13 cellular contexts compared by ENCODE assay signal in genomic region chr10:99834410-99834809, GRCh38. TPM values are rescaled to one million over a fixed set of nuclear protein-coding genes. Genes with fewer than 3 reads are reported as not detected.
DNase-seq lines count a peak whose midpoint lies in the region; ATAC-seq, FAIRE-seq and TF ChIP-seq lines count a peak whose summit lies in the region.
"Had no signal": no experiment of that assay in that cellular context is flagged by ENCODE, and none has a peak within 500 bp of the region (broad histone marks: within the 10 kb centered on the region; RNA-seq: fewer than 3 reads in every experiment).

No MANE protein-coding gene starts in this region.

- H3K4me3 ChIP-seq in A549 (no peak overlapping the region), RWPE2 (ENCODE audit: severe bottlenecking) (no peak overlapping the region), fibroblast of pulmonary artery (replicated peaks; ENCODE audit: low read depth, low read length) (no peak overlapping the region)
- H3K4me3 ChIP-seq: transverse colon had no signal

- H3K27ac ChIP-seq in A549 (peak overlapping the region; percentile 71 to 78), RWPE2 (ENCODE audit: poor library complexity, severe bottlenecking) (peak overlapping the region; percentile 68)
- H3K27ac ChIP-seq: transverse colon had no signal

- no peaks in the 10 kb centered on the region for H3K36me3 ChIP-seq in RWPE2 (ENCODE audit: low read depth)
- H3K36me3 ChIP-seq: transverse colon had no signal

- DNase-seq in A549 (ENCODE audit: low read depth in 1 of 2, low spot score in 1 of 2) (peak; percentile 89 to 92), EH (ENCODE audit: low read depth) (peak; percentile 91), RWPE2 (ENCODE audit: low spot score) (peak; percentile 68), fibroblast of pulmonary artery (ENCODE audit: low read depth) (peak; percentile 48), NCI-H1417 treated with DMSO at 0.1 percent for 48 hours (lab: John Stamatoyannopoulos, UW) (no peak)
- DNase-seq: head of caudate nucleus, NCI-H1092 treated with DMSO at 0.1 percent for 48 hours, NCI-H69, retina, transverse colon had no signal

- peak; percentile 98 for FAIRE-seq in A549 (lab: Jason Lieb, UNC)

- ATAC-seq in A549 (peak; percentile 91 to 93), RWPE2 (ENCODE audit: low read depth) (peak; percentile 99), HG02763 (IDR thresholded peaks at IDR 0.05; ENCODE audit: unreplicated experiment) (no peak), GM19452 (IDR thresholded peaks at IDR 0.05; ENCODE audit: unreplicated experiment) (no peak), GM18907 (IDR thresholded peaks at IDR 0.05; ENCODE audit: unreplicated experiment) (no peak)

- TF ChIP-seq CTCF in A549 (IDR thresholded peaks at IDR 0.05) (no peak), RWPE2 (IDR thresholded peaks at IDR 0.05; ENCODE audit: poor library complexity, severe bottlenecking) (no peak), fibroblast of pulmonary artery (IDR thresholded peaks at IDR 0.05; ENCODE audit: low read length, missing control alignments) (no peak)

- TF ChIP-seq RAD21 in A549 (conservative IDR thresholded peaks at IDR 0.05 in 1 of 2, IDR thresholded peaks at IDR 0.05 in 1 of 2): no peak

- 22% methylated on average over 4 of the region's 4 CpGs for WGBS in A549 (ENCODE audit: missing lambda C conversion rate)

- POLR2A ChIA-PET in A549 (lab: Yijun Ruan, JAX): interaction anchor here (0.9 kb wide), 1 partner anchor 102 kb away, joined by 3 read pairs; the partner anchor contains the start of genes COX15 and CUTC

- no peak for TF ChIP-seq EP300 in A549 (IDR thresholded peaks at IDR 0.05)

- H3K9me3 ChIP-seq in A549 (no peaks in the 10 kb centered on the region), RWPE2 (ENCODE audit: severe bottlenecking) (no peaks in the 10 kb centered on the region)
- H3K9me3 ChIP-seq: transverse colon had no signal

- H3K27me3 ChIP-seq in RWPE2 (ENCODE audit: insufficient read depth, poor library complexity, severe bottlenecking): no peaks in the 10 kb centered on the region
- H3K27me3 ChIP-seq: transverse colon had no signal

- no peak for TF ChIP-seq POLR2A in A549 (IDR thresholded peaks at IDR 0.05; ENCODE audit: low read length)

- H3K4me1 ChIP-seq in A549 (peaks cover 67% of the 10 kb centered on the region), RWPE2 (ENCODE audit: insufficient read depth, poor library complexity, severe bottlenecking) (peaks cover 12% of the 10 kb centered on the region)
- H3K4me1 ChIP-seq: transverse colon had no signal

- H3K4me2 ChIP-seq in A549: peak overlapping the region; percentile 50

- CTCF ChIA-PET in A549 (lab: Yijun Ruan, JAX): interaction anchor here (0.7 to 4.6 kb wide), 3 partner anchors 11 to 102 kb away, joined by 3 to 47 read pairs (median 6); partner anchors contain the start of genes COX15 and CUTC

TF ChIP-seq in A549, 52 proteins besides CTCF, POLR2A, EP300 and RAD21:
- TF ChIP-seq JUN (IDR thresholded peaks at IDR 0.05) (peak in 1 of 2 experiments; percentile 53; a peak in 2 of 5 replicates), JUNB (IDR thresholded peaks at IDR 0.05) (peak; percentile 56), GATA3 (IDR thresholded peaks at IDR 0.05; ENCODE audit: borderline replicate concordance) (peak; percentile 24; the same call in 1 of the 2 replicates), MAFK (IDR thresholded peaks at IDR 0.05; ENCODE audit: partially characterized antibody) (peak; percentile 95), HOXB13 (CRISPR knock-in tag; IDR thresholded peaks at IDR 0.05; ENCODE audit: low read depth) (no peak), USF2 (IDR thresholded peaks at IDR 0.05) (0 out of 2 replicates have a peak, but pooled peaks have one; percentile 1), ATOH8 (CRISPR knock-in tag; IDR thresholded peaks at IDR 0.05; ENCODE audit: low read depth) (no peak), MAX (IDR thresholded peaks at IDR 0.05) (peak; percentile 46; the same call in 1 of the 2 replicates), NFE2L2 (conservative IDR thresholded peaks at IDR 0.05; ENCODE audit: low read length) (peak; percentile 54), CBX2 (IDR thresholded peaks at IDR 0.05; ENCODE audit: borderline replicate concordance, low read depth) (no peak), FOSL2 (IDR thresholded peaks at IDR 0.05) (peak; percentile 42; the same call in 1 of the 2 replicates), FOSL2 (CRISPR knock-in tag; IDR thresholded peaks at IDR 0.05) (peak; percentile 84), CEBPB (IDR thresholded peaks at IDR 0.05) (0 out of 4 replicates have a peak, but pooled peaks of 1 of the 2 experiments have one; percentile 7), HOXB5 (CRISPR knock-in tag; IDR thresholded peaks at IDR 0.05) (peak; percentile 15; the same call in 1 of the 2 replicates)

RNA-seq across cellular contexts. Expression of gene ABCC2, which starts 52.0 kb away (rescaled TPM):
- polyA plus RNA-seq in A549 (2011; rRNA removed): 369 and 431 TPM in 2 replicates
- polyA plus RNA-seq in A549 (2012; cell fraction: cytosol; rRNA removed): 170 and 173 TPM in 2 replicates
- 487 and 726 TPM in 2 replicates for polyA plus RNA-seq in A549 (2012; cell fraction: nucleus; rRNA removed)
- polyA plus RNA-seq in A549 (2017; fragmentation: RNase III; extraction: RNeasy Plus Mini Kit Qiagen cat#74134 plus additional on column Dnase treatment): 164 to 192 TPM (median 173 TPM) in 3 replicates
- 358 and 400 TPM in 2 replicates for polyA minus RNA-seq in A549 (2011; rRNA and poly(A)+ RNA removed)

Comparison
In these comparisons a context has a peak if more than half of its experiments do, and no peak if none do; other contexts are left out.
1. ATAC-seq: peak in A549 (2 of 2) and RWPE2 (single experiment); none in HG02763 (single experiment), GM19452 (single experiment) and GM18907 (single experiment).